16 cellular contexts compared by ENCODE assay signal in genomic region chr4:122978789-122979188, GRCh38. TPM values are rescaled to one million over a fixed set of nuclear protein-coding genes. Genes with fewer than 3 reads are reported as not detected.
A peak's percentile ranks its signal among the peaks of the same experiment; 100 is the strongest.
DNase-seq lines count a peak whose midpoint lies in the region; ATAC-seq and TF ChIP-seq lines count a peak whose summit lies in the region.
"Had no signal": no experiment of that assay in that cellular context is flagged by ENCODE, and none has a peak within 500 bp of the region (broad histone marks: within the 10 kb centered on the region; RNA-seq: fewer than 3 reads in every experiment).

No MANE protein-coding gene starts in this region.

- H3K4me1 ChIP-seq in IMR-90 (ENCODE audit: control insufficient read depth, insufficient read depth, low read length), result no peaks in the 10 kb centered on the region
- no peaks in the 10 kb centered on the region for H3K4me1 ChIP-seq in aorta (ENCODE audit: control insufficient read depth in 1 of 2, insufficient read depth in 2 of 2, low read length in 2 of 2)
- H3K4me1 ChIP-seq: A549; BLaER1 treated with 17β-estradiol and CSF1 and Interleukin-3, amounts not matched to agents 10 nM and 100 nM; Caco-2 had no signal

- no peak overlapping the region for H3K9ac ChIP-seq in IMR-90 (ENCODE audit: low read depth, low read length)
- H3K9ac ChIP-seq: BLaER1 treated with 17β-estradiol and CSF1 and Interleukin-3, amounts not matched to agents 10 nM and 100 nM had no signal

- H2BK120ac ChIP-seq in IMR-90 (ENCODE audit: low read depth, low read length), result no peak overlapping the region

- H2BK20ac ChIP-seq in IMR-90 (ENCODE audit: low read depth, low read length), result no peak overlapping the region

- H2AK9ac ChIP-seq in IMR-90 (replicated peaks; ENCODE audit: low read depth, low read length, poor library complexity), result peak overlapping the region; percentile 48

- H3K27ac ChIP-seq in IMR-90 (ENCODE audit: insufficient read depth, low read length), result no peak overlapping the region
- H3K27ac ChIP-seq in aorta (ENCODE audit: low read depth in 1 of 2, low read length in 2 of 2), result no peak overlapping the region
- H3K27ac ChIP-seq: 22Rv1; A549; BLaER1 treated with 17β-estradiol and CSF1 and Interleukin-3, amounts not matched to agents 10 nM and 100 nM; C4-2B had no signal

- no peak for TF ChIP-seq RAD21 in IMR-90 (IDR thresholded peaks at IDR 0.05; ENCODE audit: low read length)

- no peak overlapping the region for H2AK5ac ChIP-seq in IMR-90 (ENCODE audit: low read depth, low read length)

- H2BK15ac ChIP-seq in IMR-90 (ENCODE audit: low read depth, low read length), result no peak overlapping the region

- no peak for ATAC-seq in IMR-90 (ENCODE audit: low read depth)
- peak; percentile 60 for ATAC-seq in aorta (ENCODE audit: low FRiP score)
- ATAC-seq: A549; CD8-positive, alpha-beta T cell had no signal

- H3K4me2 ChIP-seq in IMR-90 (ENCODE audit: low read depth, low read length), result no peak overlapping the region
- H3K4me2 ChIP-seq: A549; BLaER1 treated with 17β-estradiol and CSF1 and Interleukin-3, amounts not matched to agents 10 nM and 100 nM had no signal

- no peak for TF ChIP-seq POLR2A in IMR-90 (IDR thresholded peaks at IDR 0.05; ENCODE audit: low read depth, low read length)

- no peaks in the 10 kb centered on the region for H3K9me1 ChIP-seq in IMR-90 (ENCODE audit: insufficient read depth, low read length)

- H3K36me3 ChIP-seq in IMR-90 (ENCODE audit: control insufficient read depth, insufficient read depth, low read length) (peaks cover 11% of the 10 kb centered on the region), aorta (ENCODE audit: control insufficient read depth in 1 of 2, insufficient read depth in 2 of 2, low read length in 1 of 2) (peaks cover 2 to 7% of the 10 kb centered on the region in 2 donors)

- H3K14ac ChIP-seq in IMR-90 (replicated peaks; ENCODE audit: low read depth, low read length), result no peak overlapping the region

- H3K4ac ChIP-seq in IMR-90 (ENCODE audit: low read depth, low read length), result no peak overlapping the region

- H3K23ac ChIP-seq in IMR-90 (ENCODE audit: low read depth, low read length), result no peak overlapping the region

- no CpG with 5 or more reads among the region's 5 CpGs for WGBS in IMR-90 (ENCODE audit: extremely low coverage in 2 of 2, insufficient read length in 1 of 2), 2 experiments
- 95 to 99% methylated on average over 5 of the region's 5 CpGs for WGBS in aorta, 2 donors

- CTCF ChIA-PET in IMR-90 (lab: Yijun Ruan, JAX), result interaction anchor here (0.6 kb wide), 1 partner anchor 450 kb away, joined by 5 read pairs; no protein-coding TSS in a partner anchor

- H3K18ac ChIP-seq in IMR-90 (ENCODE audit: low read depth, low read length), result no peak overlapping the region

- no peaks in the 10 kb centered on the region for H3K27me3 ChIP-seq in IMR-90 (ENCODE audit: control insufficient read depth, insufficient read depth, low read length)
- H3K27me3 ChIP-seq in aorta (ENCODE audit: control insufficient read depth in 1 of 2, insufficient read depth in 2 of 2, low read length in 1 of 2), result no peaks in the 10 kb centered on the region
- H3K27me3 ChIP-seq: BLaER1 treated with 17β-estradiol and CSF1 and Interleukin-3, amounts not matched to agents 10 nM and 100 nM had no signal

- H2BK5ac ChIP-seq in IMR-90 (ENCODE audit: low read depth, low read length, poor library complexity, severe bottlenecking), result no peak overlapping the region

- no peak overlapping the region for H2AFZ ChIP-seq in IMR-90 (replicated peaks; ENCODE audit: low read length, poor library complexity)

- H4K8ac ChIP-seq in IMR-90 (ENCODE audit: low read depth in 2 of 2, low read length in 2 of 2), result no peak overlapping the region

- H4K5ac ChIP-seq in IMR-90 (ENCODE audit: low read depth, low read length), result no peak overlapping the region

- H3K9me3 ChIP-seq in IMR-90 (ENCODE audit: control insufficient read depth, insufficient read depth, low read length) (peaks cover 2% of the 10 kb centered on the region; the same call in 1 of the 2 replicates), aorta (ENCODE audit: control insufficient read depth, low read length) (no peaks in the 10 kb centered on the region)

- intact Hi-C loops in IMR-90 (cut with micrococcal nuclease), result no loop called here
- intact Hi-C loops in aorta (cut with DNase I), result no loop called here

- peaks cover 0 to 2% of the 10 kb centered on the region in 2 experiments; a peak in 2 of 4 replicates for H3K79me1 ChIP-seq in IMR-90 (ENCODE audit: low read depth in 1 of 2, low read length in 2 of 2)

- dilution Hi-C loops in IMR-90 (cut with HindIII; ENCODE audit: low sequenced_read_pairs, unreplicated experiment), result no loop called here

- no peak for TF ChIP-seq CTCF in IMR-90 (conservative IDR thresholded peaks at IDR 0.05; ENCODE audit: low read depth, low read length)

- BruUV-seq in IMR-90 (replicated peaks; lab: Mats Ljungman, UMichigan), result no TSS peak

- in situ Hi-C loops in IMR-90 (cut with MboI; ENCODE audit: low sequenced_read_pairs), result no loop called here

- POLR2A ChIA-PET in IMR-90 (lab: Charles Lee; ENCODE audit: unreplicated experiment), result no interaction called here

- DNase-seq in activated effector memory CD4-positive, alpha-beta T cell treated with anti-CD3 and anti-CD28 coated beads, Interleukin-2, amount 50 U/mL, for 16 hours, result peak; percentile 58
- DNase-seq in activated effector memory CD4-positive, alpha-beta T cell treated with Interleukin-2 at 50 U/mL for 16 hours, result no peak
- DNase-seq in IMR-90 (no peak), aorta (no peak), NCI-H2196 treated with DMSO at 0.1 percent for 48 hours (lab: John Stamatoyannopoulos, UW; ENCODE audit: unreplicated experiment) (no peak)
- DNase-seq: AML-193; Calu3; CD4-positive, alpha-beta T cell; CD8-positive, alpha-beta T cell; DMS79 treated with DMSO at 0.1 percent for 48 hours; GF-D8 had no signal

- H3K4me3 ChIP-seq in IMR-90 (ENCODE audit: insufficient read depth, low read depth, low read length) (no peak overlapping the region), aorta (ENCODE audit: low read length in 2 of 2) (no peak overlapping the region)
- H3K4me3 ChIP-seq: A549; BLaER1 treated with 17β-estradiol and CSF1 and Interleukin-3, amounts not matched to agents 10 nM and 100 nM had no signal

- no peak overlapping the region for H4K91ac ChIP-seq in IMR-90 (ENCODE audit: insufficient read depth, low read depth, low read length)

- no peak overlapping the region for H3K56ac ChIP-seq in IMR-90 (ENCODE audit: extremely low read depth, insufficient read depth, low read length)

- H4K20me1 ChIP-seq in IMR-90 (ENCODE audit: insufficient read depth, low read length), result no peaks in the 10 kb centered on the region
- H4K20me1 ChIP-seq: BLaER1 treated with 17β-estradiol and CSF1 and Interleukin-3, amounts not matched to agents 10 nM and 100 nM had no signal

TF ChIP-seq in IMR-90, 13 proteins besides CTCF, POLR2A, EP300 and RAD21:
- no peak for TF ChIP-seq ELK1 (IDR thresholded peaks at IDR 0.05; ENCODE audit: borderline replicate concordance, low read depth, low read length)
- no peak for TF ChIP-seq RFX5 (IDR thresholded peaks at IDR 0.05; ENCODE audit: low read depth, low read length)
- TF ChIP-seq MAFK (IDR thresholded peaks at IDR 0.05; ENCODE audit: low read depth, low read length), result no peak
- TF ChIP-seq FOS (IDR thresholded peaks at IDR 0.05; ENCODE audit: low read depth, low read length), result no peak
- no peak for TF ChIP-seq NFE2L2 (IDR thresholded peaks at IDR 0.05; ENCODE audit: low read depth, low read length)
- no peak for TF ChIP-seq CHD1 (IDR thresholded peaks at IDR 0.05; ENCODE audit: low read depth, low read length)
- no peak for TF ChIP-seq MAZ (IDR thresholded peaks at IDR 0.05; ENCODE audit: borderline replicate concordance, low read depth, low read length)
- TF ChIP-seq BHLHE40 (IDR thresholded peaks at IDR 0.05; ENCODE audit: low read depth, low read length), result no peak
- no peak for TF ChIP-seq SMC3 (IDR thresholded peaks at IDR 0.05; ENCODE audit: low read depth, low read length)
- no peak for TF ChIP-seq MXI1 (IDR thresholded peaks at IDR 0.05; ENCODE audit: borderline replicate concordance, low read depth, low read length)
- TF ChIP-seq RCOR1 (IDR thresholded peaks at IDR 0.05; ENCODE audit: insufficient replicate concordance, low read length), result no peak
- no peak for TF ChIP-seq CEBPB (IDR thresholded peaks at IDR 0.05; ENCODE audit: low read depth, low read length)
- TF ChIP-seq, protein P1, sequence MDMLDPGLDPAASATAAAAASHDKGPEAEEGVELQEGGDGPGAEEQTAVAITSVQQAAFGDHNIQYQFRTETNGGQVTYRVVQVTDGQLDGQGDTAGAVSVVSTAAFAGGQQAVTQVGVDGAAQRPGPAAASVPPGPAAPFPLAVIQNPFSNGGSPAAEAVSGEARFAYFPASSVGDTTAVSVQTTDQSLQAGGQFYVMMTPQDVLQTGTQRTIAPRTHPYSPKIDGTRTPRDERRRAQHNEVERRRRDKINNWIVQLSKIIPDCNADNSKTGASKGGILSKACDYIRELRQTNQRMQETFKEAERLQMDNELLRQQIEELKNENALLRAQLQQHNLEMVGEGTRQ (IDR thresholded peaks at IDR 0.05; ENCODE audit: low read depth, low read length), result no peak
TF ChIP-seq in IMR-90: peak in this region for 0.

RNA-seq across cellular contexts. Expression of gene NUDT6, which starts 56.4 kb away (rescaled TPM):
- total RNA-seq in IMR-90 (2012; rRNA removed) (2.7 and 4.2 TPM in 2 replicates), aorta (1 to 10 TPM; 4.0 to 5.9 TPM)
- polyA plus RNA-seq in IMR-90 (2012; rRNA removed) (4.8 and 5.1 TPM in 2 replicates), aorta (1 to 10 TPM; 6.5 to 8.4 TPM)
- polyA plus RNA-seq in IMR-90 (2012; cell fraction: cytosol; rRNA removed), result 2.5 and 3.1 TPM in 2 replicates
- 2.1 and 4.5 TPM in 2 replicates for polyA plus RNA-seq in IMR-90 (2012; cell fraction: nucleus; rRNA removed; ENCODE audit: low replicate concordance)
